ENCODE assay signal across 1 cellular context in the genomic region with DNA sequence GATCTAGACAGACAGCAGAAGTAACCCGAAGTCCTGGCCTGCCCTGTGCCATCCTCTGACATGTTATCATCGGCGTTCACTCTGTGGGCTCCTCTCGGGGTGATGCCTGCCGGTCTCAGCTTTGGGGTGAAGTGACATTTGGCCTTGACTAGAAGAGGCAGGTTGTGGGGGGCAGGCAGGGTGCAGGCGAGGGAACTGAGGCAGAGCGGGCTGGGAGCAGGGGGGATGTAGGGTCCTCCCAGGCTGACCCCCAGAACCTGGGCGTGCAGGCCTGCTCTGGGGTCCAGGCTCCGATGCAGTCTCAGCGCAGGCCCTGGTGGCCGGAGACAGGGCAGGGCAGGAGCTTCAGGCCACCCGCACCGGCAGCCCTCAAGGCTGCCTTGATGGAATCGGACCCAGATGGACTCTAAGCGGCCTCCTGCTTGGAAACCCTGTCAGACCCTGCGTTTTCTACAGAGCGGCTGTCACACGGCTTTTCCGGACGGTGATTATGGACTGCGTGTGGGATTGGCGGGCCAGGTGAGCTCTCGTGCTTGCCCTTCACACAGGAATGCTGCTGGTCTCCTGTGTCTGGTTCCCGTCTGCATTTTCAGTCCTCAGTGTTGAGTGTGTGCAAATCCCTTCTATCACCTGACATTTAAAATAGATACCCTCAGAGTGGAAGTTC.
TF ChIP-seq lines count a peak whose summit lies in the region.

No MANE protein-coding gene starts in this region.

TF ChIP-seq in WTC11, 78 proteins besides CTCF, POLR2A, EP300 and RAD21 (continued from another document):
- TF ChIP-seq, protein P1, sequence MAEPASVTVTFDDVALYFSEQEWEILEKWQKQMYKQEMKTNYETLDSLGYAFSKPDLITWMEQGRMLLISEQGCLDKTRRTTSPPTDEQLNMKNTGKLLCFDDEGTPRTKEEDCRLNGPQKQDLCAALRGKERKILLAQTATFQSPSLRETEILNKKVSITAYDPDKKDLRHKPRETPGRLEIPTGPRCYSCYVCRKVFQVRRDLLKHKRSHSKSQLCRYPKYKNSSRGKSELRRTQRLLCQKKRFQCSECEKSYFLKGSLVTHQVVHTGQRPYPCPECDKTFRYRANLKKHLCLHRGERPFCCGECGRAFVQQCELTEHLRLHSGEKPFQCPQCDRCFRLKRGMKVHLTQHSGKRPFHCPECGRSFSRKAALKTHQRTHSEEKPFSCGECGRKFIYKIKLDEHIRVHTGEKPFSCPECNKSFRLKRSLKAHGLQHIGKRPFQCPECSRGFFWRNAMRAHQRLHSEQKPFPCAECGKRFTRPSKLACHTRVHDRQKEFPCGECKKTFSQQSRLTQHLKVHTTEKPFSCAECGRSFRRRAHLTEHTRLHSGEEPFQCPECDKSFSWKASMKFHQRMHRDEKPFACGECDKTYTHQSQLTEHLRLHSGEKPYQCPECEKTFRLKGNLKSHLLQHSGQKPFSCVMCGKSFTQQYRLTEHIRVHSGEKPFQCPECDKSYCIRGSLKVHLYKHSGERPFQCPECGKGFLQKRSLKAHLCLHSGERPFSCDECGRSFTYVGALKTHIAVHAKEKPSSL (CRISPR knock-in tag; conservative IDR thresholded peaks at IDR 0.05): no peak
- TF ChIP-seq OVOL2 (CRISPR knock-in tag; IDR thresholded peaks at IDR 0.05; ENCODE audit: borderline replicate concordance): no peak
- TF ChIP-seq ZNF396 (CRISPR knock-in tag; IDR thresholded peaks at IDR 0.05; ENCODE audit: borderline replicate concordance): no peak
- TF ChIP-seq, protein P2, sequence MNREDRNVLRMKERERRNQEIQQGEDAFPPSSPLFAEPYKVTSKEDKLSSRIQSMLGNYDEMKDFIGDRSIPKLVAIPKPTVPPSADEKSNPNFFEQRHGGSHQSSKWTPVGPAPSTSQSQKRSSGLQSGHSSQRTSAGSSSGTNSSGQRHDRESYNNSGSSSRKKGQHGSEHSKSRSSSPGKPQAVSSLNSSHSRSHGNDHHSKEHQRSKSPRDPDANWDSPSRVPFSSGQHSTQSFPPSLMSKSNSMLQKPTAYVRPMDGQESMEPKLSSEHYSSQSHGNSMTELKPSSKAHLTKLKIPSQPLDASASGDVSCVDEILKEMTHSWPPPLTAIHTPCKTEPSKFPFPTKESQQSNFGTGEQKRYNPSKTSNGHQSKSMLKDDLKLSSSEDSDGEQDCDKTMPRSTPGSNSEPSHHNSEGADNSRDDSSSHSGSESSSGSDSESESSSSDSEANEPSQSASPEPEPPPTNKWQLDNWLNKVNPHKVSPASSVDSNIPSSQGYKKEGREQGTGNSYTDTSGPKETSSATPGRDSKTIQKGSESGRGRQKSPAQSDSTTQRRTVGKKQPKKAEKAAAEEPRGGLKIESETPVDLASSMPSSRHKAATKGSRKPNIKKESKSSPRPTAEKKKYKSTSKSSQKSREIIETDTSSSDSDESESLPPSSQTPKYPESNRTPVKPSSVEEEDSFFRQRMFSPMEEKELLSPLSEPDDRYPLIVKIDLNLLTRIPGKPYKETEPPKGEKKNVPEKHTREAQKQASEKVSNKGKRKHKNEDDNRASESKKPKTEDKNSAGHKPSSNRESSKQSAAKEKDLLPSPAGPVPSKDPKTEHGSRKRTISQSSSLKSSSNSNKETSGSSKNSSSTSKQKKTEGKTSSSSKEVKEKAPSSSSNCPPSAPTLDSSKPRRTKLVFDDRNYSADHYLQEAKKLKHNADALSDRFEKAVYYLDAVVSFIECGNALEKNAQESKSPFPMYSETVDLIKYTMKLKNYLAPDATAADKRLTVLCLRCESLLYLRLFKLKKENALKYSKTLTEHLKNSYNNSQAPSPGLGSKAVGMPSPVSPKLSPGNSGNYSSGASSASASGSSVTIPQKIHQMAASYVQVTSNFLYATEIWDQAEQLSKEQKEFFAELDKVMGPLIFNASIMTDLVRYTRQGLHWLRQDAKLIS (CRISPR knock-in tag; IDR thresholded peaks at IDR 0.05; ENCODE audit: borderline replicate concordance): no peak
- no peak for TF ChIP-seq TP53 (CRISPR knock-in tag; IDR thresholded peaks at IDR 0.05)
- no peak for TF ChIP-seq FOXJ3 (CRISPR knock-in tag; IDR thresholded peaks at IDR 0.05; ENCODE audit: borderline replicate concordance)
- no peak for TF ChIP-seq NR2C2 (CRISPR knock-in tag; IDR thresholded peaks at IDR 0.05)
- TF ChIP-seq, protein P3, sequence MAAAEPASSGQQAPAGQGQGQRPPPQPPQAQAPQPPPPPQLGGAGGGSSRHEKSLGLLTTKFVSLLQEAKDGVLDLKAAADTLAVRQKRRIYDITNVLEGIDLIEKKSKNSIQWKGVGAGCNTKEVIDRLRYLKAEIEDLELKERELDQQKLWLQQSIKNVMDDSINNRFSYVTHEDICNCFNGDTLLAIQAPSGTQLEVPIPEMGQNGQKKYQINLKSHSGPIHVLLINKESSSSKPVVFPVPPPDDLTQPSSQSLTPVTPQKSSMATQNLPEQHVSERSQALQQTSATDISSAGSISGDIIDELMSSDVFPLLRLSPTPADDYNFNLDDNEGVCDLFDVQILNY (CRISPR knock-in tag; IDR thresholded peaks at IDR 0.05): no peak
